ENCODE assay signal across 8 cellular contexts in the genomic region with DNA sequence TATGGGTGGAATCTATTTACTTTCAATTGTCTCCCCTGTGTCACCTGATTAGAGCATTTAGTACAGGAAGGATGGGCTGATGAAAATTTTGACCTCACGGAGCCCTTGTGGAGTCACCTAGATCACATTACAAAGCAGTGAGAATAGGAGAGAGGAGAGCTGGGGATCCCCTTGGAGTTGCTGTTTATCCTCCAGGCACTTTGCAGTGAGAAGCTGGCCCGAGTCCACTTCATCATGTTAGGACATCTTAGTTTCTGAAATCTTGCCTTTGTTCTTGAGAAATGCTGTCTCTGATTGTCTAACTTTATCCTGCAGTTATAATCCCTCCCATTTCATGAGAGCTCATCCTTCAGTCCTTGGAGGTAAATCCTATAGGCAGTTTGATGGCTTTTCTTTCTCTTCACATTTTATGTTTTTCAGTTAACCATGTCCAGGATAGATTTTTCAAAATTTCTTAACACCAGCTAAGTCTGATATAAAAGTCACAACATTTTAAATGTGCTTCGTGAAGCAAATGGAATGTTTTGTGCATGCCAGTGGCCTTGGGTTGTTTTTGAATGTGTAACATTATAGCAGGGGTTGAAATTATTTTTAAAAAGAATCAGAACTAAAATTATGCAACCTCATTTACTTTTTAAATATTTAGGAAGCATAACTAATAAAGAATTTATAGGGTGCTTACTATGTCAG.
DNase-seq lines count a peak whose midpoint lies in the region; ATAC-seq, FAIRE-seq and TF ChIP-seq lines count a peak whose summit lies in the region.

No MANE protein-coding gene starts in this region.

- H3K27me3 ChIP-seq in pancreas = no peaks in the 10 kb centered on the region

- WGBS in pancreas, 2 donors = 67 to 79% methylated on average over 3 of the region's 3 CpGs

- H3K4me3 ChIP-seq in skin epidermis (no peak overlapping the region), pancreas (no peak overlapping the region)

- H3K36me3 ChIP-seq in pancreas = no peaks in the 10 kb centered on the region

- no peak for TF ChIP-seq CTCF in pancreas (IDR thresholded peaks at IDR 0.05)

- FAIRE-seq in pancreas (lab: Jason Lieb, UNC) = no peak

- peaks cover 9 to 11% (median 10%) of the 10 kb centered on the region in 3 donors for H3K4me1 ChIP-seq in pancreas

- peak; percentile 55 for DNase-seq in GM03348 (ENCODE audit: low spot score)
- DNase-seq in NCI-H748 (lab: John Stamatoyannopoulos, UW; ENCODE audit: unreplicated experiment) = peak; percentile 90
- DNase-seq in fibroblast of gingiva (ENCODE audit: low read depth) = peak; percentile 94
- no peak for DNase-seq in pancreas

- peak overlapping the region in 15 of 21 experiments; percentile 2 to 81 (median 56) for H3K27ac ChIP-seq in skin epidermis
- H3K27ac ChIP-seq in pancreas = no peak overlapping the region

- intact Hi-C loops in pancreas (cut with DNase I) = no loop called here

- ATAC-seq in GM21528 (IDR thresholded peaks at IDR 0.05; ENCODE audit: low FRiP score, unreplicated experiment) = no peak
- no peak for ATAC-seq in GM18520 (IDR thresholded peaks at IDR 0.05; ENCODE audit: unreplicated experiment)
- no peak for ATAC-seq in HG03280 (IDR thresholded peaks at IDR 0.05; ENCODE audit: unreplicated experiment)
- no peak for ATAC-seq in pancreas

- H3K9me3 ChIP-seq in pancreas = no peaks in the 10 kb centered on the region

Comparison
In these comparisons a context has a peak if more than half of its experiments do, and no peak if none do; other contexts are left out.
1. DNase-seq: peak in GM03348 (single experiment), NCI-H748 (single experiment) and fibroblast of gingiva (single experiment); none in pancreas (0 of 6).
2. H3K27ac ChIP-seq: peak in skin epidermis (15 of 21); none in pancreas (0 of 4).